21 cellular contexts compared by ENCODE assay signal in the genomic region with DNA sequence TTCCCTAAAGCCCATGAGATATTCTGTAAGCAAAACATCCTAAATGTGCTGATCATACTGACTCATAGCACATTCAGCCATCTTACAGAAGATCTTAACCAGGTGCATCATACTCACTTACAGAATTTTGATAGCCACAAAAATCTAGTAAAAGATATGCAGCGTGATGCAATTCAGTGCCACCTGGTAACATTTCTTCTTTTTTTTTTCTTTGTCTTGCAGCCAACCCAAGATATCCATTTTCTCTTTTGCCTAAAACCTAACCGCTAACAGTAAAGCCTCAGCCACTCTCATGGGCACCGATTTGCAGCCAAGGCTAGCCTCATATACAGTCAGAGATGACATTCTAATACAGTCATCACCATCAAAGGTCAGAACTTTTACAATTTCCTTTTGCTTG.
DNase-seq lines count a peak whose midpoint lies in the region; TF ChIP-seq lines count a peak whose summit lies in the region.
"Had no signal": no experiment of that assay in that cellular context is flagged by ENCODE, and none has a peak within 500 bp of the region (broad histone marks: within the 10 kb centered on the region; RNA-seq: fewer than 3 reads in every experiment).

No MANE protein-coding gene starts in this region.

- no peaks in the 10 kb centered on the region for H4K20me1 ChIP-seq in Loucy (ENCODE audit: insufficient read depth, low read length, poor library complexity, severe bottlenecking)

- H3K79me2 ChIP-seq in Loucy (ENCODE audit: insufficient read depth, low read length): no peaks in the 10 kb centered on the region

- peaks cover 12% of the 10 kb centered on the region for H3K4me1 ChIP-seq in Loucy (ENCODE audit: insufficient read depth, low read length, poor library complexity, severe bottlenecking)
- H3K4me1 ChIP-seq in A673 (ENCODE audit: insufficient read depth, low read length, poor library complexity, severe bottlenecking): no peaks in the 10 kb centered on the region
- H3K4me1 ChIP-seq: pancreas, right lobe of liver had no signal

- intact Hi-C loops in posterior cingulate gyrus (cut with DNase I) (no loop called here), A673 (cut with micrococcal nuclease; ENCODE audit: unreplicated experiment) (no loop called here)

- H2AFZ ChIP-seq in Loucy (ENCODE audit: low read length): no peak overlapping the region

- no peaks in the 10 kb centered on the region for H3K9me3 ChIP-seq in Loucy (ENCODE audit: insufficient read depth, low read depth, low read length)
- H3K9me3 ChIP-seq in A673 (ENCODE audit: low read depth, low read length, poor library complexity, severe bottlenecking): no peaks in the 10 kb centered on the region
- H3K9me3 ChIP-seq: pancreas, right lobe of liver had no signal

- no peak overlapping the region for H3K4me3 ChIP-seq in Loucy (ENCODE audit: low read length, poor library complexity, severe bottlenecking)
- no peak overlapping the region for H3K4me3 ChIP-seq in A673 (ENCODE audit: low read depth, low read length, poor library complexity, severe bottlenecking)
- H3K4me3 ChIP-seq: pancreas, right lobe of liver had no signal

- peak overlapping the region; percentile 3 for H3K4me2 ChIP-seq in Loucy (ENCODE audit: low read depth, low read length, poor library complexity, severe bottlenecking)

- no TSS peak for BruUV-seq in A673 (replicated peaks; lab: Mats Ljungman, UMichigan)

- H3K9me2 ChIP-seq in Loucy (replicated peaks; ENCODE audit: low read depth, low read length): no peaks in the 10 kb centered on the region

- H3K9ac ChIP-seq in Loucy (ENCODE audit: low read depth, low read length, poor library complexity, severe bottlenecking): no peak overlapping the region

- H3F3A ChIP-seq in Loucy (ENCODE audit: low read depth): no peaks in the 10 kb centered on the region

- H3K27me3 ChIP-seq in Loucy (ENCODE audit: insufficient read depth, low read length, poor library complexity, severe bottlenecking) (no peaks in the 10 kb centered on the region), A673 (replicated peaks; ENCODE audit: insufficient read depth, low read depth, low read length, poor library complexity) (no peaks in the 10 kb centered on the region)
- H3K27me3 ChIP-seq: pancreas, right lobe of liver had no signal

- POLR2A ChIA-PET in A673 (lab: Charles Lee; ENCODE audit: low non-redundant PET): no interaction called here

- CTCF ChIA-PET in A673 (lab: Charles Lee): no interaction called here

- no peaks in the 10 kb centered on the region for H3K36me3 ChIP-seq in Loucy (ENCODE audit: insufficient read depth, low read length)
- no peaks in the 10 kb centered on the region for H3K36me3 ChIP-seq in A673 (ENCODE audit: insufficient read depth, low read length, poor library complexity, severe bottlenecking)
- H3K36me3 ChIP-seq: pancreas, right lobe of liver had no signal

- no peak for TF ChIP-seq CTCF in Loucy (conservative IDR thresholded peaks at IDR 0.05; ENCODE audit: low read length)
- TF ChIP-seq CTCF in GM13977 (IDR thresholded peaks at IDR 0.05; ENCODE audit: extremely low read depth, insufficient read depth, missing control alignments): no peak
- no peak for TF ChIP-seq CTCF in A673 (conservative IDR thresholded peaks at IDR 0.05; ENCODE audit: low read depth, low read length)

- in situ Hi-C loops in GM13977 (cut with MboI; ENCODE audit: low pct_unique_long_range_greater_than_20kb, low sequenced_read_pairs, unreplicated experiment): no loop called here

- peak; percentile 22 for DNase-seq in EH (ENCODE audit: low read depth)
- peak; percentile 6 for DNase-seq in brain pericyte (ENCODE audit: low read depth, low spot score)
- DNase-seq in myocyte (ENCODE audit: low read depth): peak; percentile 7
- no peak for DNase-seq in posterior cingulate gyrus
- no peak for DNase-seq in GM13977 (ENCODE audit: low spot score)
- DNase-seq in C1 segment of cervical spinal cord (lab: John Stamatoyannopoulos, UW): no peak
- no peak for DNase-seq in A673 (ENCODE audit: low spot score)
- DNase-seq: activated effector memory CD4-positive, alpha-beta T cell treated with anti-CD3 and anti-CD28 coated beads, Interleukin-2, amount 50 U/mL, for 16 hours; amniotic stem cell; COR-L47; effector memory CD4-positive, alpha-beta T cell; H9; Kasumi-1; mesendoderm; naive thymus-derived CD4-positive, alpha-beta T cell; NCI-H1417 treated with DMSO at 0.1 percent for 48 hours; NCI-H2171; pancreas; right lobe of liver; SHP77 treated with DMSO at 0.1 percent for 48 hours had no signal

- no peak overlapping the region for H3K27ac ChIP-seq in A673 (ENCODE audit: low read depth, low read length, poor library complexity, severe bottlenecking)
- H3K27ac ChIP-seq: pancreas, right lobe of liver had no signal

Comparison
In these comparisons a context has a peak if more than half of its experiments do, and no peak if none do; other contexts are left out.
1. DNase-seq: peak in EH (single experiment), brain pericyte (single experiment) and myocyte (single experiment); none in posterior cingulate gyrus (0 of 10), GM13977 (single experiment), C1 segment of cervical spinal cord (0 of 14) and A673 (single experiment).